In the genomic region with DNA sequence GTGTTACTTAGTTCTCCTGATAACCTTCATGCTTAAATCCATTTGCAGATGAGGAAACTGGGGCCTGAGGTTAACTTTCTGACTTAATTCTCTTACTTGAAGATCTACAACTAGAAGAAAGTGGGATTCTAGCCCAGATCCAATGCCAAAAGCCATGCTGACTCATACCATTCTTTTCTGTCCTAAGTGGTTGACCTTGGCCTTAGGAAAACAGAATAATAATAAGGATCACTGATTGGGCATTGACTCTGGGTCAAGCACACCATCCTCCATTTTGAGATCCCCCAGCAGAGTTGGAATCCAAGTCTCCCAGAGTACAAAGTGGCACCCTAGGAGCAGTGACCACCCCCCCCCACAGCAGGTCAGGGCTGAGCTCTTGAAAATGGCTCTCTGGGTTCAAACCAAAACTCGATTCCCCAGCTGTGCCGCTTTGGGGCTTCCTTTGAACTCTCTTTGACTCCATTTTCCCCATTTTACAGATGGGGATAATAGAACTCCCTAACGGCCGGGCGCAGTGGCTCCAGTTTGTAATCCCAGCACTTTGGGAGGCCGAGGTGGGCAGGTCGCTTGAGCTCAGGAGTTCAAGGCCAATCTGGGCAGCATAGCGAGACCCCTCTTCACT, we compare ENCODE assay signal across 14 cellular contexts. TPM values are rescaled to one million over a fixed set of nuclear protein-coding genes. Genes with fewer than 3 reads are reported as not detected.
DNase-seq lines count a peak whose midpoint lies in the region; ATAC-seq and TF ChIP-seq lines count a peak whose summit lies in the region.
"Had no signal": no experiment of that assay in that cellular context is flagged by ENCODE, and none has a peak within 500 bp of the region (broad histone marks: within the 10 kb centered on the region; RNA-seq: fewer than 3 reads in every experiment).

No MANE protein-coding gene starts in this region.

- H3K4me3 Mint-ChIP-seq in HFFc6, result no peak overlapping the region
- H3K4me3 Mint-ChIP-seq in stimulated activated naive B cell treated with anti-CD40 and anti-IgM and Interleukin-4, amounts not matched to agents 10 μg/mL and 1 μg/mL and 100 μg/mL, for 72 hours, result no peak overlapping the region
- H3K4me3 Mint-ChIP-seq: CD4-positive, alpha-beta T cell; IgD-negative memory B cell; neural progenitor cell had no signal

- H2AFZ ChIP-seq in ACC112 (ENCODE audit: low read length, unreplicated experiment), result peak overlapping the region; percentile 69
- no peak overlapping the region for H2AFZ ChIP-seq in smooth muscle cell (ENCODE audit: low read depth)
- H2AFZ ChIP-seq: neural progenitor cell had no signal

- no peaks in the 10 kb centered on the region for H4K20me1 ChIP-seq in smooth muscle cell (ENCODE audit: low read depth)

- no peaks in the 10 kb centered on the region for H3K9me3 Mint-ChIP-seq in HFFc6
- H3K9me3 Mint-ChIP-seq in stimulated activated naive B cell treated with anti-CD40 and anti-IgM and Interleukin-4, amounts not matched to agents 10 μg/mL and 1 μg/mL and 100 μg/mL, for 72 hours, result no peaks in the 10 kb centered on the region
- H3K9me3 Mint-ChIP-seq: CD4-positive, alpha-beta T cell; IgD-negative memory B cell; neural progenitor cell had no signal

- no peaks in the 10 kb centered on the region for H3K36me3 Mint-ChIP-seq in HFFc6 (ENCODE audit: low read depth)
- H3K36me3 Mint-ChIP-seq in stimulated activated naive B cell treated with anti-CD40 and anti-IgM and Interleukin-4, amounts not matched to agents 10 μg/mL and 1 μg/mL and 100 μg/mL, for 72 hours, result no peaks in the 10 kb centered on the region
- H3K36me3 Mint-ChIP-seq: IgD-negative memory B cell, neural progenitor cell had no signal

- ATAC-seq in stimulated activated naive B cell treated with anti-CD40 and anti-IgM and Interleukin-4, amounts not matched to agents 10 μg/mL and 1 μg/mL and 100 μg/mL, for 72 hours (replicated peaks), result no peak
- ATAC-seq in GM18861 (IDR thresholded peaks at IDR 0.05; ENCODE audit: unreplicated experiment), result no peak

- no peak for TF ChIP-seq POLR2A in lower leg skin (IDR thresholded peaks at IDR 0.05)

- intact Hi-C loops in lower leg skin (cut with DNase I; ENCODE audit: low total_unique reads), result no loop called here

- peak overlapping the region; percentile 56 for H3K27ac Mint-ChIP-seq in HFFc6
- no peak overlapping the region for H3K27ac Mint-ChIP-seq in stimulated activated naive B cell treated with anti-CD40 and anti-IgM and Interleukin-4, amounts not matched to agents 10 μg/mL and 1 μg/mL and 100 μg/mL, for 72 hours
- H3K27ac Mint-ChIP-seq: CD4-positive, alpha-beta T cell; IgD-negative memory B cell; neural progenitor cell had no signal

- H3K4me1 ChIP-seq in ACC112 (ENCODE audit: control insufficient read depth, insufficient read depth, low read length, unreplicated experiment), result peaks cover 20% of the 10 kb centered on the region
- peaks cover 27% of the 10 kb centered on the region for H3K4me1 ChIP-seq in smooth muscle cell (ENCODE audit: low read depth)

- H3K4me2 ChIP-seq in smooth muscle cell, result no peak overlapping the region
- H3K4me2 ChIP-seq: neural progenitor cell had no signal

- DNase-seq in HFFc6, result peak; percentile 52
- DNase-seq in amniotic epithelial cell (ENCODE audit: low read depth), result peak; percentile 90
- peak; percentile 33 to 83 for DNase-seq in lower leg skin (ENCODE audit: low spot score in 2 of 2)
- DNase-seq in stimulated activated naive B cell treated with anti-CD40 and anti-IgM and Interleukin-4, amounts not matched to agents 10 μg/mL and 1 μg/mL and 100 μg/mL, for 72 hours, result no peak
- no peak for DNase-seq in mesenteric fat pad (ENCODE audit: low spot score)
- no peak for DNase-seq in smooth muscle cell (lab: John Stamatoyannopoulos, UW; ENCODE audit: unreplicated experiment)
- DNase-seq: activated CD4-positive, alpha-beta T cell treated with anti-CD3 and anti-CD28 coated beads, Interleukin-2, amount 50 U/mL, for 48 hours; amygdala; transverse colon had no signal

- H3K27ac ChIP-seq in ACC112 (ENCODE audit: low read depth, low read length) (peak overlapping the region; percentile 56), smooth muscle cell (ENCODE audit: low read depth) (no peak overlapping the region)
- H3K27ac ChIP-seq: neural progenitor cell, transverse colon had no signal

- H3K36me3 ChIP-seq in ACC112 (ENCODE audit: insufficient read depth, low read length), result no peaks in the 10 kb centered on the region
- no peaks in the 10 kb centered on the region for H3K36me3 ChIP-seq in smooth muscle cell (ENCODE audit: low read depth)
- H3K36me3 ChIP-seq: neural progenitor cell, transverse colon had no signal

- H3K9me3 ChIP-seq in smooth muscle cell (replicated peaks; ENCODE audit: low read depth), result no peaks in the 10 kb centered on the region
- H3K9me3 ChIP-seq: transverse colon had no signal

- TF ChIP-seq CTCF in HFFc6 (IDR thresholded peaks at IDR 0.05), result no peak
- no peak for TF ChIP-seq CTCF in lower leg skin (IDR thresholded peaks at IDR 0.05)
- TF ChIP-seq CTCF in smooth muscle cell (IDR thresholded peaks at IDR 0.05; ENCODE audit: borderline replicate concordance, insufficient read depth, poor library complexity, severe bottlenecking), result no peak

- peaks cover 33% of the 10 kb centered on the region for H3K4me1 Mint-ChIP-seq in HFFc6 (ENCODE audit: low read depth)
- peaks cover 12 to 25% of the 10 kb centered on the region in 2 donors for H3K4me1 Mint-ChIP-seq in stimulated activated naive B cell treated with anti-CD40 and anti-IgM and Interleukin-4, amounts not matched to agents 10 μg/mL and 1 μg/mL and 100 μg/mL, for 72 hours

- H3K27me3 Mint-ChIP-seq in HFFc6 (ENCODE audit: insufficient read depth), result no peaks in the 10 kb centered on the region; the same call in 1 of the 2 replicates
- H3K27me3 Mint-ChIP-seq in stimulated activated naive B cell treated with anti-CD40 and anti-IgM and Interleukin-4, amounts not matched to agents 10 μg/mL and 1 μg/mL and 100 μg/mL, for 72 hours, result no peaks in the 10 kb centered on the region
- H3K27me3 Mint-ChIP-seq: CD4-positive, alpha-beta T cell; IgD-negative memory B cell had no signal

- H3K27me3 ChIP-seq in ACC112 (ENCODE audit: insufficient read depth, low read length), result no peaks in the 10 kb centered on the region
- no peaks in the 10 kb centered on the region for H3K27me3 ChIP-seq in smooth muscle cell (ENCODE audit: low read depth)
- H3K27me3 ChIP-seq: neural progenitor cell, transverse colon had no signal

- H3F3A ChIP-seq in smooth muscle cell (ENCODE audit: low read depth), result peaks cover 22% of the 10 kb centered on the region

- H3K79me2 ChIP-seq in ACC112 (ENCODE audit: control insufficient read depth, insufficient read depth, low read length, unreplicated experiment) (no peaks in the 10 kb centered on the region), smooth muscle cell (ENCODE audit: low read depth) (no peaks in the 10 kb centered on the region)

- 96 to 97% methylated on average over 8 of the region's 8 CpGs for WGBS in lower leg skin, 2 donors
- 96% methylated on average over 8 of the region's 8 CpGs for WGBS in smooth muscle cell (ENCODE audit: low lambda C conversion rate)

- H3K4me3 ChIP-seq in ACC112 (ENCODE audit: low read depth, low read length), result no peak overlapping the region
- H3K4me3 ChIP-seq in lower leg skin (ENCODE audit: low read depth, poor library complexity, severe bottlenecking), result no peak overlapping the region
- H3K4me3 ChIP-seq in smooth muscle cell, result no peak overlapping the region
- H3K4me3 ChIP-seq: neural progenitor cell, transverse colon had no signal

- H3K9ac ChIP-seq in smooth muscle cell (ENCODE audit: low read depth), result no peak overlapping the region
- H3K9ac ChIP-seq: neural progenitor cell had no signal

RNA-seq across cellular contexts. Expression of gene ZNF217, which starts 12.8 kb away (rescaled TPM):
- 10 to 100 TPM; 38.5 to 42.9 (median 40.1) TPM for total RNA-seq in HFFc6 (2021; fragmentation: NEBNext Ultra II Directional; extraction: Animal tissue kit (Norgen Biotek cat#: 25700))
- 10 to 100 TPM; 37.8 to 67.6 (median 50.5) TPM for total RNA-seq in lower leg skin
- total RNA-seq in mesenteric fat pad, result 61.4 TPM
- 42.2 and 42.9 TPM in 2 replicates for total RNA-seq in smooth muscle cell
- polyA plus RNA-seq in smooth muscle cell, result 3.9 and 8.5 TPM in 2 replicates

Comparison
In these comparisons a context has a peak if more than half of its experiments do, and no peak if none do; other contexts are left out.
1. DNase-seq: peak in HFFc6 (single experiment), amniotic epithelial cell (single experiment) and lower leg skin (2 of 2); none in stimulated activated naive B cell treated with anti-CD40 and anti-IgM and Interleukin-4, amounts not matched to agents 10 μg/mL and 1 μg/mL and 100 μg/mL, for 72 hours (single experiment), mesenteric fat pad (single experiment) and smooth muscle cell (single experiment).